14 cellular contexts compared by ENCODE assay signal in genomic region chr19:13002970-13003540, GRCh38. TPM values are rescaled to one million over a fixed set of nuclear protein-coding genes. Genes with fewer than 3 reads are reported as not detected.
DNase-seq lines count a peak whose midpoint lies in the region; ATAC-seq and TF ChIP-seq lines count a peak whose summit lies in the region.
"Had no signal": no experiment of that assay in that cellular context is flagged by ENCODE, and none has a peak within 500 bp of the region (broad histone marks: within the 10 kb centered on the region; RNA-seq: fewer than 3 reads in every experiment).

No MANE protein-coding gene starts in this region.

- DNase-seq in Peyer's patch (no peak), caudate nucleus (lab: John Stamatoyannopoulos, UW) (peak in 6 of 61 donors; percentile 14 to 63 (median 47)), lung (ENCODE audit: low spot score) (no peak), thyroid gland (no peak), NCI-H526 (lab: John Stamatoyannopoulos, UW) (no peak), COLO668 (lab: John Stamatoyannopoulos, UW; ENCODE audit: unreplicated experiment) (no peak)
- no peak for DNase-seq in activated T-cell treated with anti-CD3 and anti-CD28 coated beads, Interleukin-2, amount 50 U/mL, for 1 hour
- DNase-seq: activated naive CD4-positive, alpha-beta T cell treated with Interleukin-2 at 50 U/mL for 16 hours; CD8-positive, alpha-beta T cell; NCI-H1048; stimulated activated CD4-positive, alpha-beta T cell treated with anti-CD3 and anti-CD28 coated beads, Interleukin-15, amount 100 ng/mL, for 24 hours had no signal

- intact Hi-C loops in thyroid gland (cut with DNase I) = no loop called here

- H3K27me3 ChIP-seq in Peyer's patch (no peaks in the 10 kb centered on the region), lung (ENCODE audit: control insufficient read depth, insufficient read depth) (no peaks in the 10 kb centered on the region), thyroid gland (no peaks in the 10 kb centered on the region)

- H3K9me3 ChIP-seq in Peyer's patch (no peaks in the 10 kb centered on the region), lung (ENCODE audit: control insufficient read depth in 2 of 2, insufficient read depth in 1 of 2, low read length in 1 of 2) (no peaks in the 10 kb centered on the region), thyroid gland (no peaks in the 10 kb centered on the region)

- 65 to 84% methylated on average over 21 of the region's 21 CpGs for WGBS in lung, 2 donors
- WGBS in thyroid gland, 2 donors = 78 to 94% methylated on average over 12 to 21 of the region's 21 CpGs

- TF ChIP-seq CTCF in Peyer's patch (IDR thresholded peaks at IDR 0.05) (no peak), lung (IDR thresholded peaks at IDR 0.05; ENCODE audit: control extremely low read depth, extremely low read depth) (no peak), thyroid gland (IDR thresholded peaks at IDR 0.05) (no peak)

- H3K27ac ChIP-seq in Peyer's patch (peak overlapping the region in 3 of 4 donors; percentile 22 to 89 (median 77)), caudate nucleus (ENCODE audit: low read depth, low read length) (peak overlapping the region; percentile 97), lung (ENCODE audit: low read depth in 1 of 2, low read length in 1 of 2) (peak overlapping the region; percentile 67 to 87), thyroid gland (peak overlapping the region; percentile 89 to 95 (median 90))

- ATAC-seq in lung (ENCODE audit: insufficient read depth, low FRiP score) = no peak
- ATAC-seq: CD8-positive, alpha-beta T cell had no signal

- H3K4me3 ChIP-seq in Peyer's patch = peak overlapping the region in 1 of 4 donors; percentile 34
- no peak overlapping the region for H3K4me3 ChIP-seq in lung
- no peak overlapping the region for H3K4me3 ChIP-seq in thyroid gland (replicated peaks in 1 of 3)

- H3K36me3 ChIP-seq in Peyer's patch = peaks cover 0 to 6% (median 0%) of the 10 kb centered on the region in 3 donors
- no peaks in the 10 kb centered on the region for H3K36me3 ChIP-seq in lung (ENCODE audit: control insufficient read depth in 2 of 2, insufficient read depth in 2 of 2, low read length in 2 of 2)
- no peaks in the 10 kb centered on the region for H3K36me3 ChIP-seq in thyroid gland

- H3K4me1 ChIP-seq in Peyer's patch (peaks cover 0 to 45% (median 0%) of the 10 kb centered on the region in 4 donors), lung (ENCODE audit: control insufficient read depth in 2 of 2, insufficient read depth in 2 of 2, low read length in 2 of 2) (peaks cover 0 to 33% of the 10 kb centered on the region in 2 donors), thyroid gland (peaks cover 51 to 72% of the 10 kb centered on the region in 2 donors)

- no peak for TF ChIP-seq POLR2A in Peyer's patch (IDR thresholded peaks at IDR 0.05)
- TF ChIP-seq POLR2A in thyroid gland (IDR thresholded peaks at IDR 0.05) = no peak

RNA-seq across cellular contexts. Expression of gene NFIX, which starts 7.8 kb away (rescaled TPM):
- total RNA-seq in Peyer's patch = 10 to 100 TPM; 13.5 to 56.9 (median 40.0) TPM
- 100 to 1,000 TPM; 129 to 190 TPM for total RNA-seq in lung
- polyA plus RNA-seq in lung = 10 to 100 TPM; 26.0 to 50.5 TPM
- 10 to 100 TPM; 38.8 to 70.2 (median 62.4) TPM for total RNA-seq in thyroid gland
- total RNA-seq: epithelial cell of proximal tubule had no signal

RNA-seq across cellular contexts. Expression of gene DAND5, which starts 33.7 kb away (rescaled TPM):
- total RNA-seq in Peyer's patch = 1 to 10 TPM in 1 of 4 donors, not detected in 3; 2.1 TPM
- under 1 TPM; 0.20 to 0.25 TPM for total RNA-seq in lung
- under 1 TPM; 0.01 to 0.14 TPM for polyA plus RNA-seq in lung
- under 1 TPM in 2 of 4 donors, not detected in 2; 0.40 to 0.45 TPM for total RNA-seq in thyroid gland
- total RNA-seq: CD8-positive, alpha-beta T cell; mesothelial cell of epicardium; SK-MEL-5 had no signal

RNA-seq across cellular contexts. Expression of gene GADD45GIP1, which starts 46.0 kb away (rescaled TPM):
- total RNA-seq in Peyer's patch = 10 to 100 TPM; 12.5 to 43.7 (median 15.6) TPM
- total RNA-seq in lung = 10 to 100 TPM; 14.9 to 22.6 TPM
- 10 to 100 TPM; 50.0 to 69.0 TPM for polyA plus RNA-seq in lung
- total RNA-seq in thyroid gland = 10 to 100 TPM; 31.8 to 68.3 (median 55.2) TPM

RNA-seq across cellular contexts. Expression of gene RAD23A, which starts 57.4 kb away (rescaled TPM):
- 10 to 100 TPM; 54.1 to 86.5 (median 75.3) TPM for total RNA-seq in Peyer's patch
- 100 to 1,000 TPM in 1 of 2 donors, 10 to 100 TPM in 1; 79.7 to 122 TPM for total RNA-seq in lung
- polyA plus RNA-seq in lung = 100 to 1,000 TPM; 112 to 186 TPM
- total RNA-seq in thyroid gland = 100 to 1,000 TPM in 2 of 4 donors, 10 to 100 TPM in 2; 72.0 to 128 (median 101) TPM
